Comparison of ENCODE assay signal across 16 cellular contexts in genomic region chr1:94322696-94323095, GRCh38.
A peak's percentile ranks its signal among the peaks of the same experiment; 100 is the strongest.
DNase-seq lines count a peak whose midpoint lies in the region; ATAC-seq and TF ChIP-seq lines count a peak whose summit lies in the region.
"Had no signal": no experiment of that assay in that cellular context is flagged by ENCODE, and none has a peak within 500 bp of the region (broad histone marks: within the 10 kb centered on the region; RNA-seq: fewer than 3 reads in every experiment).

No MANE protein-coding gene starts in this region.

- WGBS in endodermal cell (ENCODE audit: insufficient coverage in 1 of 2, insufficient read length in 1 of 2), 2 experiments: 50 to 81% methylated on average over 2 to 5 of the region's 5 CpGs

- H3K27ac Mint-ChIP-seq in endodermal cell (peak overlapping the region; percentile 46), nephron (peak overlapping the region; percentile 39 to 75 (median 69))

- no peaks in the 10 kb centered on the region for H3K9me3 Mint-ChIP-seq in endodermal cell
- H3K9me3 Mint-ChIP-seq in nephron: no peaks in the 10 kb centered on the region
- H3K9me3 Mint-ChIP-seq: naive B cell had no signal

- DNase-seq in Caki2 (ENCODE audit: low read depth): peak; percentile 65
- peak; percentile 81 for DNase-seq in LoVo (ENCODE audit: low spot score)
- peak; percentile 78 for DNase-seq in endodermal cell
- DNase-seq in T-helper 1 cell: no peak
- no peak for DNase-seq in activated naive CD4-positive, alpha-beta T cell (lab: John Stamatoyannopoulos, UW)
- DNase-seq: effector CD8-positive, alpha-beta T cell; MM.1S; naive B cell; NCI-H2171 treated with DMSO at 0.1 percent for 48 hours; OCI-M1; stimulated activated CD4-positive, alpha-beta T cell treated with anti-CD3 and anti-CD28 coated beads, Interleukin-15, amount 100 ng/mL, for 24 hours; stimulated activated CD8-positive, alpha-beta memory T cell treated with anti-CD3 and anti-CD28 coated beads, Interleukin-4, amount 100 ng/mL, for 48 hours had no signal

- H3K4me1 ChIP-seq in endodermal cell (ENCODE audit: control insufficient read depth, insufficient read depth, low read length): peaks cover 19% of the 10 kb centered on the region
- H3K4me1 ChIP-seq: BLaER1 had no signal

- no peaks in the 10 kb centered on the region for H3K36me3 ChIP-seq in endodermal cell (ENCODE audit: control insufficient read depth, insufficient read depth, low read length)
- H3K36me3 ChIP-seq: BLaER1 had no signal

- H3K27me3 Mint-ChIP-seq in endodermal cell (ENCODE audit: insufficient read depth): no peaks in the 10 kb centered on the region
- no peaks in the 10 kb centered on the region for H3K27me3 Mint-ChIP-seq in nephron (ENCODE audit: low read depth)

- in situ Hi-C loops in Caki2 (cut with HindIII; ENCODE audit: low pct_unique_long_range_greater_than_20kb, low sequenced_read_pairs): loop anchor here (10.0 kb wide), 1 partner anchor 78 kb away; no protein-coding TSS in a partner anchor

- no peak overlapping the region for H3K27ac ChIP-seq in endodermal cell (ENCODE audit: low read depth, low read length)
- H3K27ac ChIP-seq: BLaER1 had no signal

- H3K4me3 Mint-ChIP-seq in endodermal cell: no peak overlapping the region
- H3K4me3 Mint-ChIP-seq in nephron: no peak overlapping the region

- no peak overlapping the region for H3K4me3 ChIP-seq in endodermal cell (ENCODE audit: low read length)
- H3K4me3 ChIP-seq: BLaER1 had no signal

- TF ChIP-seq CTCF in endodermal cell (conservative IDR thresholded peaks at IDR 0.05) (no peak), nephron (IDR thresholded peaks at IDR 0.05; ENCODE audit: unreplicated experiment in 3 of 3) (no peak)

- no peaks in the 10 kb centered on the region for H3K27me3 ChIP-seq in endodermal cell (ENCODE audit: control insufficient read depth, insufficient read depth, low read length, poor library complexity, severe bottlenecking)
- H3K27me3 ChIP-seq: BLaER1 had no signal

- H3K9ac ChIP-seq in endodermal cell (ENCODE audit: extremely low read depth, low read length, poor library complexity, severe bottlenecking): no peak overlapping the region
- H3K9ac ChIP-seq: BLaER1 had no signal

- ATAC-seq in GM21367 (IDR thresholded peaks at IDR 0.05; ENCODE audit: unreplicated experiment) (no peak), GM21515 (IDR thresholded peaks at IDR 0.05; ENCODE audit: unreplicated experiment) (no peak)

- H3K9me3 ChIP-seq in endodermal cell (ENCODE audit: control insufficient read depth, low read length): no peaks in the 10 kb centered on the region
- H3K9me3 ChIP-seq: BLaER1 had no signal

- H3K36me3 Mint-ChIP-seq in endodermal cell (ENCODE audit: low read depth) (no peaks in the 10 kb centered on the region), nephron (ENCODE audit: low read depth) (no peaks in the 10 kb centered on the region)
- H3K36me3 Mint-ChIP-seq: naive B cell had no signal

- H3K4me1 Mint-ChIP-seq in endodermal cell (peaks cover 48% of the 10 kb centered on the region), nephron (peaks cover 71% of the 10 kb centered on the region)
- H3K4me1 Mint-ChIP-seq: naive B cell had no signal

Comparison
In these comparisons a context has a peak if more than half of its experiments do, and no peak if none do; other contexts are left out.
1. DNase-seq: peak in Caki2 (single experiment), LoVo (single experiment) and endodermal cell (single experiment); none in T-helper 1 cell (0 of 5) and activated naive CD4-positive, alpha-beta T cell (0 of 4).